Comparison of ENCODE assay signal across 18 cellular contexts in genomic region chr4:148164529-148164928, GRCh38.
DNase-seq lines count a peak whose midpoint lies in the region; ATAC-seq and TF ChIP-seq lines count a peak whose summit lies in the region.
"Had no signal": no experiment of that assay in that cellular context is flagged by ENCODE, and none has a peak within 500 bp of the region (broad histone marks: within the 10 kb centered on the region; RNA-seq: fewer than 3 reads in every experiment).

No MANE protein-coding gene starts in this region.

- no peaks in the 10 kb centered on the region for H3K36me3 ChIP-seq in left ventricle myocardium inferior

- TF ChIP-seq CTCF in left ventricle myocardium inferior (IDR thresholded peaks at IDR 0.05; ENCODE audit: borderline replicate concordance) = no peak
- TF ChIP-seq CTCF in VCaP (conservative IDR thresholded peaks at IDR 0.05) = no peak

- intact Hi-C loops in left ventricle myocardium inferior (cut with micrococcal nuclease) (no loop called here), Right ventricle myocardium inferior (cut with DNase I) (loop anchor here (10.0 kb wide), 1 partner anchor 110 kb away; no protein-coding TSS in a partner anchor)

- peak overlapping the region; percentile 17 for H3K27ac ChIP-seq in left ventricle myocardium inferior (replicated peaks)
- H3K27ac ChIP-seq in VCaP = 0 out of 2 replicates have a peak overlapping the region, but pooled peaks have one; percentile 25
- H3K27ac ChIP-seq: C4-2B, PC-9, SK-N-MC had no signal

- peaks cover 59% of the 10 kb centered on the region for H3K4me1 ChIP-seq in left ventricle myocardium inferior

- H3K27me3 ChIP-seq in left ventricle myocardium inferior (ENCODE audit: low read depth) = no peaks in the 10 kb centered on the region

- ATAC-seq in Right ventricle myocardium inferior (no peak), left lobe of liver (peak; percentile 29), HG03280 (IDR thresholded peaks at IDR 0.05; ENCODE audit: unreplicated experiment) (no peak), GM18868 (IDR thresholded peaks at IDR 0.05; ENCODE audit: unreplicated experiment) (no peak)
- ATAC-seq: GM12878 had no signal

- no peak overlapping the region for H3K4me3 ChIP-seq in left ventricle myocardium inferior
- H3K4me3 ChIP-seq: GM12878, PC-9, SK-N-MC had no signal

- H3K9me3 ChIP-seq in left ventricle myocardium inferior (replicated peaks) = no peaks in the 10 kb centered on the region

- DNase-seq in left ventricle myocardium inferior = no peak
- DNase-seq in Right ventricle myocardium inferior (ENCODE audit: missing footprints) = no peak
- no peak for DNase-seq in left lobe of liver (ENCODE audit: low spot score)
- no peak for DNase-seq in NCI-H345 (lab: John Stamatoyannopoulos, UW)
- DNase-seq in NCI-H2227 (lab: John Stamatoyannopoulos, UW; ENCODE audit: unreplicated experiment) = no peak
- DNase-seq: DMS79, HCEC 1CT, KG1, NCI-H1105 treated with DMSO at 0.1 percent for 48 hours, NCI-H187 treated with DMSO at 0.1 percent for 48 hours, NCI-H524 treated with DMSO at 0.1 percent for 48 hours, PC-9 had no signal
